In genomic region chr13:53042897-53043296, GRCh38 we compare ENCODE assay signal across 31 cellular contexts. TPM values are rescaled to one million over a fixed set of nuclear protein-coding genes. Genes with fewer than 3 reads are reported as not detected.
"Had no signal": no experiment of that assay in that cellular context is flagged by ENCODE, and none has a peak within 500 bp of the region (broad histone marks: within the 10 kb centered on the region; RNA-seq: fewer than 3 reads in every experiment).

No MANE protein-coding gene starts in this region.

- H3K36me3 Mint-ChIP-seq: activated naive CD4-positive, alpha-beta T cell treated with anti-CD3 and anti-CD28 coated beads, Interleukin-2, amount 50 U/mL, for 72 hours; natural killer cell; stimulated activated memory B cell treated with anti-CD40 and anti-IgM and Interleukin-4, amounts not matched to agents 10 μg/mL and 1 μg/mL and 100 μg/mL, for 72 hours; WTC11 had no signal

- H3K4me3 Mint-ChIP-seq: activated CD8-positive, alpha-beta T cell treated with anti-CD3 and anti-CD28 coated beads for 36 hours; activated T-cell treated with anti-CD3 and anti-CD28 coated beads, Interleukin-2, amount 50 U/mL, for 4 hours; natural killer cell; stimulated activated memory B cell treated with anti-CD40 and anti-IgM and Interleukin-4, amounts not matched to agents 10 μg/mL and 1 μg/mL and 100 μg/mL, for 72 hours; stimulated activated naive CD8-positive, alpha-beta T cell treated with anti-CD3 and anti-CD28 coated beads, Interleukin-15, amount 100 ng/mL, for 72 hours; WTC11 had no signal

- DNase-seq: activated CD4-positive, alpha-beta T cell treated with anti-CD3 and anti-CD28 coated beads for 1 hour; activated CD4-positive, alpha-beta T cell treated with anti-CD3 and anti-CD28 coated beads, Interleukin-2, amount 50 U/mL, for 1 hour; activated CD8-positive, alpha-beta T cell treated with anti-CD3 and anti-CD28 coated beads for 36 hours; activated naive CD4-positive, alpha-beta T cell; activated T-cell treated with anti-CD3 and anti-CD28 coated beads, Interleukin-2, amount 50 U/mL, for 4 hours; aorta; body of pancreas; cortex of kidney; foreskin keratinocyte; heart left ventricle; lower lobe of right lung; mesenchymal stem cell; natural killer cell; ovary; sigmoid colon; stimulated activated CD4-positive, alpha-beta T cell treated with anti-CD3 and anti-CD28 coated beads, Interleukin-1b, Interleukin-23, amount 100 ng/mL, for 48 hours; stimulated activated CD4-positive, alpha-beta T cell treated with anti-CD3 and anti-CD28 coated beads, Interleukin-4, amount 100 ng/mL, for 4 hours; stimulated activated CD8-positive, alpha-beta memory T cell treated with anti-CD3 and anti-CD28 coated beads, Interleukin-4, amount 100 ng/mL, for 48 hours; stimulated activated naive CD8-positive, alpha-beta T cell treated with anti-CD3 and anti-CD28 coated beads, Interleukin-15, amount 100 ng/mL, for 72 hours; T-helper 2 cell; thyroid gland; upper lobe of right lung had no signal

- ATAC-seq: activated CD8-positive, alpha-beta T cell treated with anti-CD3 and anti-CD28 coated beads for 36 hours; activated naive CD4-positive, alpha-beta T cell treated with anti-CD3 and anti-CD28 coated beads, Interleukin-2, amount 50 U/mL, for 72 hours; activated T-cell treated with anti-CD3 and anti-CD28 coated beads, Interleukin-2, amount 50 U/mL, for 4 hours; foreskin keratinocyte; lower lobe of right lung; natural killer cell; SK-N-SH treated with all-trans-retinoic acid at 6 μM for 48 hours; stimulated activated memory B cell treated with anti-CD40 and anti-IgM and Interleukin-4, amounts not matched to agents 10 μg/mL and 1 μg/mL and 100 μg/mL, for 72 hours; stimulated activated naive CD8-positive, alpha-beta T cell treated with anti-CD3 and anti-CD28 coated beads, Interleukin-15, amount 100 ng/mL, for 72 hours; upper lobe of right lung; WTC11 had no signal

- H3K27ac Mint-ChIP-seq: activated CD8-positive, alpha-beta T cell treated with anti-CD3 and anti-CD28 coated beads for 36 hours; activated naive CD4-positive, alpha-beta T cell treated with anti-CD3 and anti-CD28 coated beads, Interleukin-2, amount 50 U/mL, for 72 hours; activated T-helper 2 cell treated with anti-CD3 and anti-CD28 coated beads, Interferon-gamma antibody, Interleukin-2, Interleukin-4, amounts not matched to agents 10 μg/mL and 5 μg/mL and 100 μg/mL, durations not matched to agents 14 hours and 24 hours and 36 hours; natural killer cell; progenitor cell of endocrine pancreas; stimulated activated memory B cell treated with anti-CD40 and anti-IgM and Interleukin-4, amounts not matched to agents 10 μg/mL and 1 μg/mL and 100 μg/mL, for 72 hours; stimulated activated naive CD8-positive, alpha-beta T cell treated with anti-CD3 and anti-CD28 coated beads, Interleukin-15, amount 100 ng/mL, for 72 hours; WTC11 had no signal

- H3K9me3 ChIP-seq: body of pancreas, heart left ventricle, lower lobe of right lung, ovary, sigmoid colon, thyroid gland, upper lobe of right lung had no signal

- H3K9me3 Mint-ChIP-seq: activated CD8-positive, alpha-beta T cell treated with anti-CD3 and anti-CD28 coated beads for 36 hours; activated T-cell treated with anti-CD3 and anti-CD28 coated beads, Interleukin-2, amount 50 U/mL, for 4 hours; activated T-helper 2 cell treated with anti-CD3 and anti-CD28 coated beads, Interferon-gamma antibody, Interleukin-2, Interleukin-4, amounts not matched to agents 10 μg/mL and 5 μg/mL and 100 μg/mL, durations not matched to agents 14 hours and 24 hours and 36 hours; natural killer cell; stimulated activated memory B cell treated with anti-CD40 and anti-IgM and Interleukin-4, amounts not matched to agents 10 μg/mL and 1 μg/mL and 100 μg/mL, for 72 hours; WTC11 had no signal

- H3K36me3 ChIP-seq: cardiac muscle cell, heart left ventricle, lower lobe of right lung, ovary, sigmoid colon, thyroid gland, upper lobe of right lung had no signal

- H3K27me3 ChIP-seq: body of pancreas, cardiac muscle cell, foreskin keratinocyte, heart left ventricle, ovary, sigmoid colon, thyroid gland, upper lobe of right lung had no signal

- H3K4me2 ChIP-seq: smooth muscle cell had no signal

- H3K4me1 ChIP-seq: foreskin keratinocyte, lower lobe of right lung, upper lobe of right lung had no signal

- H3K27ac ChIP-seq: cardiac muscle cell, foreskin keratinocyte, lower lobe of right lung, ovary, sigmoid colon, thyroid gland, upper lobe of right lung had no signal

- H3K4me1 Mint-ChIP-seq: natural killer cell; stimulated activated memory B cell treated with anti-CD40 and anti-IgM and Interleukin-4, amounts not matched to agents 10 μg/mL and 1 μg/mL and 100 μg/mL, for 72 hours; stimulated activated naive CD8-positive, alpha-beta T cell treated with anti-CD3 and anti-CD28 coated beads, Interleukin-15, amount 100 ng/mL, for 72 hours had no signal

- H3K27me3 Mint-ChIP-seq: progenitor cell of endocrine pancreas; stimulated activated memory B cell treated with anti-CD40 and anti-IgM and Interleukin-4, amounts not matched to agents 10 μg/mL and 1 μg/mL and 100 μg/mL, for 72 hours; stimulated activated naive CD8-positive, alpha-beta T cell treated with anti-CD3 and anti-CD28 coated beads, Interleukin-15, amount 100 ng/mL, for 72 hours had no signal

- H3K4me3 ChIP-seq: body of pancreas, cardiac muscle cell, lower lobe of right lung, ovary, sigmoid colon, smooth muscle cell, thyroid gland, upper lobe of right lung had no signal

RNA-seq across cellular contexts. Expression of gene OLFM4, which starts 14.3 kb away (rescaled TPM):
- total RNA-seq: activated CD8-positive, alpha-beta T cell treated with anti-CD3 and anti-CD28 coated beads for 36 hours; activated naive CD4-positive, alpha-beta T cell treated with anti-CD3 and anti-CD28 coated beads, Interleukin-2, amount 50 U/mL, for 72 hours; activated T-helper 2 cell treated with anti-CD3 and anti-CD28 coated beads, Interferon-gamma antibody, Interleukin-2, Interleukin-4, amounts not matched to agents 10 μg/mL and 5 μg/mL and 100 μg/mL, durations not matched to agents 14 hours and 24 hours and 36 hours; cardiac muscle cell; endothelial cell of umbilical vein; foreskin keratinocyte; lower lobe of right lung; natural killer cell; progenitor cell of endocrine pancreas; smooth muscle cell; upper lobe of right lung had no signal
- polyA plus RNA-seq: cardiac muscle cell, endothelial cell of umbilical vein, foreskin keratinocyte, smooth muscle cell had no signal
